In genomic region chr3:122646146-122646988, GRCh38 we compare ENCODE assay signal across 13 cellular contexts. TPM values are rescaled to one million over a fixed set of nuclear protein-coding genes. Genes with fewer than 3 reads are reported as not detected.
DNase-seq lines count a peak whose midpoint lies in the region; ATAC-seq and TF ChIP-seq lines count a peak whose summit lies in the region.
"Had no signal": no experiment of that assay in that cellular context is flagged by ENCODE, and none has a peak within 500 bp of the region (broad histone marks: within the 10 kb centered on the region; RNA-seq: fewer than 3 reads in every experiment).

No MANE protein-coding gene starts in this region.

- peak overlapping the region; percentile 82 for H2AFZ ChIP-seq in DND-41 (ENCODE audit: low read depth, low read length)

- H4K20me1 ChIP-seq in DND-41 (ENCODE audit: insufficient read depth, low read length), result no peaks in the 10 kb centered on the region

- H3K36me3 Mint-ChIP-seq in T-helper 2 cell treated with Interferon-gamma antibody and Interleukin-4, amounts not matched to agents 5 μg/mL and 100 μg/mL, for 36 hours (ENCODE audit: low read depth), result no peaks in the 10 kb centered on the region

- peak overlapping the region; percentile 12 to 54; a peak in 3 of 4 replicates for H3K4me3 ChIP-seq in DND-41 (ENCODE audit: low read depth in 1 of 2, low read length in 2 of 2)
- peak overlapping the region; percentile 10 to 49 (median 39) for H3K4me3 ChIP-seq in right lobe of liver

- ATAC-seq in DND-41 (ENCODE audit: insufficient read depth, low read depth) (peak; percentile 65), GM19395 (IDR thresholded peaks at IDR 0.05; ENCODE audit: unreplicated experiment) (peak; percentile 54), right lobe of liver (peak; percentile 56 to 82 (median 67)), HG02798 (IDR thresholded peaks at IDR 0.05; ENCODE audit: poor library complexity, unreplicated experiment) (no peak)
- ATAC-seq: activated T-helper 17 cell treated with anti-CD3 and anti-CD28 coated beads, Interleukin-2, amount 50 U/mL, for 72 hours had no signal

- peak overlapping the region; percentile 61 for H3K4me2 ChIP-seq in DND-41 (ENCODE audit: insufficient read depth, low read length)

- H3K4me1 Mint-ChIP-seq in T-helper 2 cell treated with Interferon-gamma antibody and Interleukin-4, amounts not matched to agents 5 μg/mL and 100 μg/mL, for 36 hours (ENCODE audit: low read depth), result peaks cover 36% of the 10 kb centered on the region

- no peaks in the 10 kb centered on the region for H3K36me3 ChIP-seq in DND-41 (ENCODE audit: insufficient read depth, low read length)
- no peaks in the 10 kb centered on the region for H3K36me3 ChIP-seq in KOPT-K1 (ENCODE audit: insufficient read depth, low read length)
- no peaks in the 10 kb centered on the region for H3K36me3 ChIP-seq in right lobe of liver

- intact Hi-C loops in right lobe of liver (cut with DNase I), result no loop called here

- H3K9ac ChIP-seq in DND-41 (ENCODE audit: low read depth, low read length), result peak overlapping the region; percentile 59

- no peak for TF ChIP-seq POLR2A in right lobe of liver (IDR thresholded peaks at IDR 0.05)

- H3K79me2 ChIP-seq in DND-41 (ENCODE audit: insufficient read depth, low read length), result no peaks in the 10 kb centered on the region

- peaks cover 26% of the 10 kb centered on the region for H3K27me3 Mint-ChIP-seq in T-helper 2 cell treated with Interferon-gamma antibody and Interleukin-4, amounts not matched to agents 5 μg/mL and 100 μg/mL, for 36 hours (ENCODE audit: low read depth)

- H3K4me3 Mint-ChIP-seq in T-helper 2 cell treated with Interferon-gamma antibody and Interleukin-4, amounts not matched to agents 5 μg/mL and 100 μg/mL, for 36 hours, result no peak overlapping the region
- H3K4me3 Mint-ChIP-seq: activated T-helper 17 cell treated with anti-CD3 and anti-CD28 coated beads, Interleukin-2, amount 50 U/mL, for 72 hours had no signal

- no peaks in the 10 kb centered on the region for H3K27me3 ChIP-seq in DND-41 (ENCODE audit: insufficient read depth, low read length, poor library complexity)
- H3K27me3 ChIP-seq in right lobe of liver, result no peaks in the 10 kb centered on the region

- peak overlapping the region; percentile 84 for H3K27ac ChIP-seq in DND-41 (ENCODE audit: low read length)
- peak overlapping the region; percentile 4 for H3K27ac ChIP-seq in KOPT-K1 (ENCODE audit: low read depth, low read length, poor library complexity, severe bottlenecking)
- H3K27ac ChIP-seq in right lobe of liver, result peak overlapping the region; percentile 30 to 90 (median 76)
- H3K27ac ChIP-seq: epithelial cell of prostate had no signal

- DNase-seq in DND-41 (peak; percentile 39), right lobe of liver (no peak), DMS 273 (lab: John Stamatoyannopoulos, UW; ENCODE audit: unreplicated experiment) (no peak), NCI-H748 (lab: John Stamatoyannopoulos, UW; ENCODE audit: unreplicated experiment) (no peak)
- no peak for DNase-seq in T-helper 2 cell treated with Interferon-gamma antibody and Interleukin-4, amounts not matched to agents 5 μg/mL and 100 μg/mL, for 36 hours (ENCODE audit: low spot score)
- DNase-seq: MM.1S; NCI-H2171; stimulated activated CD4-positive, alpha-beta T cell treated with anti-CD3 and anti-CD28 coated beads, Interleukin-1b, Interleukin-23, amount 100 ng/mL, for 48 hours had no signal

- H3K27ac Mint-ChIP-seq in T-helper 2 cell treated with Interferon-gamma antibody and Interleukin-4, amounts not matched to agents 5 μg/mL and 100 μg/mL, for 36 hours, result no peak overlapping the region
- H3K27ac Mint-ChIP-seq: activated T-helper 17 cell treated with anti-CD3 and anti-CD28 coated beads, Interleukin-2, amount 50 U/mL, for 72 hours had no signal

- TF ChIP-seq CTCF in DND-41 (IDR thresholded peaks at IDR 0.05; ENCODE audit: borderline replicate concordance, extremely low read depth, low read length, poor library complexity, severe bottlenecking) (no peak), right lobe of liver (IDR thresholded peaks at IDR 0.05) (no peak)

- H3K4me1 ChIP-seq in DND-41 (ENCODE audit: insufficient read depth, low read length) (peaks cover 48% of the 10 kb centered on the region), right lobe of liver (peaks cover 0 to 51% (median 7%) of the 10 kb centered on the region in 4 donors)

- H3K9me3 Mint-ChIP-seq in T-helper 2 cell treated with Interferon-gamma antibody and Interleukin-4, amounts not matched to agents 5 μg/mL and 100 μg/mL, for 36 hours, result no peaks in the 10 kb centered on the region
- H3K9me3 Mint-ChIP-seq: activated T-helper 17 cell treated with anti-CD3 and anti-CD28 coated beads, Interleukin-2, amount 50 U/mL, for 72 hours had no signal

- H3K9me3 ChIP-seq in DND-41 (ENCODE audit: insufficient read depth, low read length, severe bottlenecking), result no peaks in the 10 kb centered on the region
- H3K9me3 ChIP-seq in KOPT-K1 (ENCODE audit: insufficient read depth, low read length, poor library complexity, severe bottlenecking), result peaks cover 5% of the 10 kb centered on the region
- H3K9me3 ChIP-seq in right lobe of liver, result no peaks in the 10 kb centered on the region

- WGBS in right lobe of liver (ENCODE audit: insufficient coverage, low coverage, low lambda C conversion rate, missing lambda C conversion rate), result 32% methylated on average over 4 of the region's 5 CpGs

RNA-seq across cellular contexts. Expression of gene PARP14, which starts 34.3 kb away (rescaled TPM):
- total RNA-seq in right lobe of liver, result 100 to 1,000 TPM in 1 of 6 experiments, 10 to 100 TPM in 5; 35.2 to 111 (median 37.3) TPM

Comparison
In these comparisons a context has a peak if more than half of its experiments do, and no peak if none do; other contexts are left out.
1. H3K27ac ChIP-seq: peak in every context shown above with its lines; median percentile 84 in DND-41; 76 in right lobe of liver; 4 in KOPT-K1.